Comparison of ENCODE assay signal across 20 cellular contexts in genomic region chr1:166971252-166971651, GRCh38. TPM values are rescaled to one million over a fixed set of nuclear protein-coding genes. Genes with fewer than 3 reads are reported as not detected.
A peak's percentile ranks its signal among the peaks of the same experiment; 100 is the strongest.
DNase-seq lines count a peak whose midpoint lies in the region; ATAC-seq, FAIRE-seq and TF ChIP-seq lines count a peak whose summit lies in the region.
"Had no signal": no experiment of that assay in that cellular context is flagged by ENCODE, and none has a peak within 500 bp of the region (broad histone marks: within the 10 kb centered on the region; RNA-seq: fewer than 3 reads in every experiment).

No MANE protein-coding gene starts in this region.

- no peak overlapping the region for H2AFZ ChIP-seq in DND-41 (ENCODE audit: low read depth, low read length)
- H2AFZ ChIP-seq in GM12878 (ENCODE audit: control insufficient read depth, low read depth, low read length), result no peak overlapping the region
- H2AFZ ChIP-seq: PC-9 had no signal

- no peak for FAIRE-seq in GM12878 (lab: Jason Lieb, UNC)

- H3K79me2 ChIP-seq in DND-41 (ENCODE audit: insufficient read depth, low read length), result peaks cover 27% of the 10 kb centered on the region
- peaks cover 27% of the 10 kb centered on the region for H3K79me2 ChIP-seq in DOHH2 (ENCODE audit: control insufficient read depth, low read length)
- 0 out of 2 replicates have a peak, but pooled peaks cover 3% of the 10 kb centered on the region for H3K79me2 ChIP-seq in GM12878 (ENCODE audit: control insufficient read depth, insufficient read depth, low read length)

- TF ChIP-seq EP300 in GM12878 (IDR thresholded peaks at IDR 0.05; ENCODE audit: borderline replicate concordance in 1 of 2, control insufficient read depth in 1 of 2, low read depth in 2 of 2, low read length in 2 of 2), result no peak

- SMC1A ChIA-PET in GM12878 (lab: Charles Lee; ENCODE audit: uncharacterized antibody, unreplicated experiment), result no interaction called here

- H3K4me3 ChIP-seq in DND-41 (ENCODE audit: low read depth in 1 of 2, low read length in 2 of 2) (no peak overlapping the region), DOHH2 (ENCODE audit: low read length) (peak overlapping the region; percentile 56), GM12878 (no peak overlapping the region)
- H3K4me3 ChIP-seq: PC-9 had no signal

- no peak overlapping the region for H3K27ac Mint-ChIP-seq in activated T-cell treated with anti-CD3 and anti-CD28 coated beads, Interleukin-2, amount 50 U/mL, for 72 hours

- H3K4me1 Mint-ChIP-seq in activated T-cell treated with anti-CD3 and anti-CD28 coated beads, Interleukin-2, amount 50 U/mL, for 72 hours (ENCODE audit: low read depth), result peaks cover 67% of the 10 kb centered on the region
- peaks cover 34% of the 10 kb centered on the region for H3K4me1 Mint-ChIP-seq in activated T-cell treated with anti-CD3 and anti-CD28 coated beads, Interleukin-2, amount 50 U/mL, for 4 hours (ENCODE audit: low read depth)

- no peaks in the 10 kb centered on the region for H3K9me3 ChIP-seq in DND-41 (ENCODE audit: insufficient read depth, low read length, severe bottlenecking)
- H3K9me3 ChIP-seq in DOHH2 (ENCODE audit: control insufficient read depth, insufficient read depth, low read length), result no peaks in the 10 kb centered on the region
- H3K9me3 ChIP-seq in GM12878 (replicated peaks; ENCODE audit: control insufficient read depth, insufficient read depth, low read length), result no peaks in the 10 kb centered on the region

- H3K36me3 Mint-ChIP-seq in activated T-cell treated with anti-CD3 and anti-CD28 coated beads, Interleukin-2, amount 50 U/mL, for 72 hours (ENCODE audit: insufficient read depth in 2 of 2), result no peaks in the 10 kb centered on the region
- H3K36me3 Mint-ChIP-seq in activated T-cell treated with anti-CD3 and anti-CD28 coated beads, Interleukin-2, amount 50 U/mL, for 4 hours (ENCODE audit: insufficient read depth), result no peaks in the 10 kb centered on the region

- in situ Hi-C loops in GM12878 (cut with MboI), result no loop called here

- TF ChIP-seq RAD21 in GM12878 (IDR thresholded peaks at IDR 0.05; ENCODE audit: insufficient read depth, low read depth, low read length), result no peak

- H3K36me3 ChIP-seq in DND-41 (ENCODE audit: insufficient read depth, low read length), result no peaks in the 10 kb centered on the region
- no peaks in the 10 kb centered on the region for H3K36me3 ChIP-seq in DOHH2 (ENCODE audit: control insufficient read depth, low read length)
- no peaks in the 10 kb centered on the region for H3K36me3 ChIP-seq in GM12878 (ENCODE audit: control insufficient read depth in 2 of 2, insufficient read depth in 2 of 2, low read length in 1 of 2)

- intact Hi-C loops in GM12878 (cut with micrococcal nuclease; ENCODE audit: unreplicated experiment), result no loop called here

- H3K9me2 ChIP-seq in DOHH2 (replicated peaks; ENCODE audit: control insufficient read depth, low read length), result no peaks in the 10 kb centered on the region

- CTCF ChIA-PET in GM12878 (lab: Yijun Ruan, JAX), result interaction anchor here (0.6 to 1.2 kb wide), 2 partner anchors 75 to 87 kb away, joined by 3 read pairs; no protein-coding TSS in a partner anchor

- peaks cover 72% of the 10 kb centered on the region for H3K4me1 ChIP-seq in DND-41 (ENCODE audit: insufficient read depth, low read length)
- peaks cover 60% of the 10 kb centered on the region for H3K4me1 ChIP-seq in DOHH2 (ENCODE audit: control insufficient read depth, low read length)
- peaks cover 26% of the 10 kb centered on the region for H3K4me1 ChIP-seq in GM12878 (ENCODE audit: control insufficient read depth, insufficient read depth, low read length)

- no peak overlapping the region for H3K27ac ChIP-seq in DND-41 (ENCODE audit: low read length)
- H3K27ac ChIP-seq in DOHH2 (ENCODE audit: low read depth, low read length), result 0 out of 2 replicates have a peak overlapping the region, but pooled peaks have one; percentile 13
- H3K27ac ChIP-seq in GM12878 (ENCODE audit: control insufficient read depth, insufficient read depth), result no peak overlapping the region
- H3K27ac ChIP-seq: HL-60, KMS-11, PC-9, RWPE1 had no signal

- 76% methylated on average over 3 of the region's 3 CpGs for WGBS in GM12878 (ENCODE audit: insufficient coverage, insufficient replicate concordance, low lambda C conversion rate, missing lambda C conversion rate)

- H3K4me2 ChIP-seq in DND-41 (ENCODE audit: insufficient read depth, low read length) (no peak overlapping the region), DOHH2 (ENCODE audit: low read length) (peak overlapping the region; percentile 69), GM12878 (ENCODE audit: control insufficient read depth, insufficient read depth) (peak overlapping the region; percentile 28; the same call in 1 of the 2 replicates)
- H3K4me2 ChIP-seq: KMS-11, PC-9 had no signal

- POLR2A ChIA-PET in GM12878 (lab: Charles Lee), result no interaction called here

- BruUV-seq in GM12878 (replicated peaks; lab: Mats Ljungman, UMichigan), result no TSS peak

- TF ChIP-seq CTCF in DND-41 (IDR thresholded peaks at IDR 0.05; ENCODE audit: borderline replicate concordance, extremely low read depth, low read length, poor library complexity, severe bottlenecking) (no peak), DOHH2 (IDR thresholded peaks at IDR 0.05; ENCODE audit: low read depth, low read length, poor library complexity, severe bottlenecking) (no peak), GM12878 (IDR thresholded peaks at IDR 0.05 in 2 of 3, conservative IDR thresholded peaks at IDR 0.05 in 1 of 3; ENCODE audit: control insufficient read depth in 2 of 3, extremely low read depth in 1 of 3, insufficient read depth in 1 of 3, low read depth in 3 of 3, low read length in 3 of 3) (no peak)

- no peaks in the 10 kb centered on the region for H3K9me3 Mint-ChIP-seq in activated T-cell treated with anti-CD3 and anti-CD28 coated beads, Interleukin-2, amount 50 U/mL, for 72 hours
- H3K9me3 Mint-ChIP-seq in activated T-cell treated with anti-CD3 and anti-CD28 coated beads, Interleukin-2, amount 50 U/mL, for 4 hours, result no peaks in the 10 kb centered on the region
- H3K9me3 Mint-ChIP-seq: CD8-positive, alpha-beta memory T cell had no signal

- DNase-seq in activated T-cell treated with anti-CD3 and anti-CD28 coated beads, Interleukin-2, amount 50 U/mL, for 72 hours, result no peak
- no peak for DNase-seq in activated T-cell treated with anti-CD3 and anti-CD28 coated beads, Interleukin-2, amount 50 U/mL, for 4 hours
- DNase-seq in DND-41 (peak; percentile 19), GM12878 (ENCODE audit: low read depth, low spot score) (no peak), NCI-H345 (lab: John Stamatoyannopoulos, UW) (no peak)
- DNase-seq: ACHN; C1 segment of cervical spinal cord; CD8-positive, alpha-beta memory T cell; DMS53; H7; NCI-H1417 treated with DMSO at 0.1 percent for 48 hours; NCI-H187 treated with DMSO at 0.1 percent for 48 hours; PC-9; SIG-M5 had no signal

- H3K27me3 ChIP-seq in DND-41 (ENCODE audit: insufficient read depth, low read length, poor library complexity) (no peaks in the 10 kb centered on the region), DOHH2 (ENCODE audit: control insufficient read depth, low read length) (no peaks in the 10 kb centered on the region; the same call in 1 of the 2 replicates), GM12878 (replicated peaks in 1 of 2; ENCODE audit: control insufficient read depth in 2 of 2, insufficient read depth in 2 of 2, low read length in 1 of 2) (peaks cover 0 to 7% of the 10 kb centered on the region in 2 experiments)

- RAD21 ChIA-PET in GM12878 (lab: Charles Lee; ENCODE audit: unreplicated experiment), result no interaction called here

- H3K4me3 Mint-ChIP-seq in activated T-cell treated with anti-CD3 and anti-CD28 coated beads, Interleukin-2, amount 50 U/mL, for 72 hours, result no peak overlapping the region
- H3K4me3 Mint-ChIP-seq in activated T-cell treated with anti-CD3 and anti-CD28 coated beads, Interleukin-2, amount 50 U/mL, for 4 hours, result no peak overlapping the region
- H3K4me3 Mint-ChIP-seq: CD8-positive, alpha-beta memory T cell had no signal

- ATAC-seq in activated T-cell treated with anti-CD3 and anti-CD28 coated beads, Interleukin-2, amount 50 U/mL, for 72 hours (replicated peaks in 1 of 2), result peak; percentile 26 to 39
- no peak for ATAC-seq in activated T-cell treated with anti-CD3 and anti-CD28 coated beads, Interleukin-2, amount 50 U/mL, for 4 hours
- ATAC-seq in DND-41 (ENCODE audit: insufficient read depth, low read depth), result no peak
- ATAC-seq in GM12878, result no peak
- ATAC-seq in SK-N-SH treated with all-trans-retinoic acid at 6 μM for 48 hours, result no peak

- no peak for TF ChIP-seq POLR2A in GM12878 (IDR thresholded peaks at IDR 0.05; ENCODE audit: low read depth, low read length)

- H3F3A ChIP-seq in DOHH2 (ENCODE audit: control insufficient read depth, insufficient read depth), result peaks cover 2% of the 10 kb centered on the region; the same call in 1 of the 2 replicates

- H3K9ac ChIP-seq in DND-41 (ENCODE audit: low read depth, low read length) (no peak overlapping the region), GM12878 (ENCODE audit: control insufficient read depth, insufficient read depth, low read length) (no peak overlapping the region)
- H3K9ac ChIP-seq: KMS-11 had no signal

- H3K27me3 Mint-ChIP-seq in activated T-cell treated with anti-CD3 and anti-CD28 coated beads, Interleukin-2, amount 50 U/mL, for 72 hours (ENCODE audit: low read depth), result peaks cover 34% of the 10 kb centered on the region
- H3K27me3 Mint-ChIP-seq in activated T-cell treated with anti-CD3 and anti-CD28 coated beads, Interleukin-2, amount 50 U/mL, for 4 hours (ENCODE audit: low read depth), result peaks cover 35% of the 10 kb centered on the region

- no peaks in the 10 kb centered on the region for H4K20me1 ChIP-seq in DND-41 (ENCODE audit: insufficient read depth, low read length)
- H4K20me1 ChIP-seq in DOHH2 (ENCODE audit: control insufficient read depth, insufficient read depth, low read depth, low read length), result no peaks in the 10 kb centered on the region
- H4K20me1 ChIP-seq in GM12878 (ENCODE audit: control insufficient read depth, insufficient read depth), result no peaks in the 10 kb centered on the region

RNA-seq across cellular contexts. Expression of gene ILDR2, which starts 4.1 kb away (rescaled TPM):
- 10 to 100 TPM; 15.8 to 18.5 TPM for total RNA-seq in activated T-cell treated with anti-CD3 and anti-CD28 coated beads, Interleukin-2, amount 50 U/mL, for 72 hours
- 1 to 10 TPM; 3.8 to 6.2 (median 4.8) TPM for total RNA-seq in activated T-cell treated with anti-CD3 and anti-CD28 coated beads, Interleukin-2, amount 50 U/mL, for 4 hours
- total RNA-seq in GM12878 (2013; cell fraction: nucleolus; rRNA removed), result 0.25 TPM in 1 of 2 replicates, not detected in the other
- 4.8 and 4.9 TPM in 2 replicates for total RNA-seq in GM12878 (2014; rRNA removed)
- 3.2 and 4.2 TPM in 2 replicates for total RNA-seq in GM12878 (2014; rRNA removed; fragmentation: Illumina TruSeq; extraction: Trizol)
- 5.3 and 5.4 TPM in 2 replicates for total RNA-seq in GM12878 (2021)
- polyA plus RNA-seq in GM12878 (2011; ENCODE audit: low read depth), result 2.0 TPM
- polyA plus RNA-seq in GM12878 (2011; rRNA removed), result 0.03 and 0.05 TPM in 2 replicates
- 0.04 and 0.08 TPM in 2 replicates for polyA plus RNA-seq in GM12878 (2011; cell fraction: cytosol; rRNA removed)
- polyA plus RNA-seq in GM12878 (2011; cell fraction: nucleus; rRNA removed), result 0.09 and 0.15 TPM in 2 replicates
- polyA plus RNA-seq in GM12878 (2012), result 1.9 and 2.3 TPM in 2 replicates
- polyA plus RNA-seq in GM12878 (2014; fragmentation: Illumina TruSeq; extraction: Trizol), result 4.3 and 4.7 TPM in 2 replicates
- polyA plus RNA-seq in GM12878 (2014; fragmentation: Nextera tagmentation; extraction: Ambion mirVana), result under 1 TPM; 0.27 to 0.56 TPM
- 1.9 and 2.7 TPM in 2 replicates for polyA plus RNA-seq in GM12878 (2014; rRNA removed)
- polyA plus RNA-seq in GM12878 (2016; fragmentation: Nextera tagmentation; extraction: Ambion mirVana), result 1 to 10 TPM in 1 of 2 experiments, under 1 TPM in 1; 0.74 to 1.0 TPM
- under 0.01 and 0.15 TPM in 2 replicates for polyA minus RNA-seq in GM12878 (2011; rRNA and poly(A)+ RNA removed)
- polyA minus RNA-seq in GM12878 (2011; cell fraction: cytosol; rRNA and poly(A)+ RNA removed), result not detected in 2 replicates
- polyA minus RNA-seq in GM12878 (2011; cell fraction: nucleus; rRNA and poly(A)+ RNA removed), result under 0.01 and 0.24 TPM in 2 replicates
- total RNA-seq: PC-9 had no signal
- polyA plus RNA-seq: CD8-positive, alpha-beta memory T cell had no signal

RNA-seq across cellular contexts. Expression of gene MAEL, which starts 17.8 kb away (rescaled TPM):
- under 1 TPM in 1 of 2 donors, not detected in 1; 0.60 TPM for total RNA-seq in activated T-cell treated with anti-CD3 and anti-CD28 coated beads, Interleukin-2, amount 50 U/mL, for 72 hours
- under 1 TPM in 1 of 3 donors, not detected in 2; 0.18 TPM for total RNA-seq in activated T-cell treated with anti-CD3 and anti-CD28 coated beads, Interleukin-2, amount 50 U/mL, for 4 hours
- not detected in 2 replicates for total RNA-seq in GM12878 (2013; cell fraction: nucleolus; rRNA removed)
- 0.11 and 0.16 TPM in 2 replicates for total RNA-seq in GM12878 (2014; rRNA removed)
- total RNA-seq in GM12878 (2014; rRNA removed; fragmentation: Illumina TruSeq; extraction: Trizol), result 0.14 and 0.40 TPM in 2 replicates
- 0.10 and 0.27 TPM in 2 replicates for total RNA-seq in GM12878 (2021)
- polyA plus RNA-seq in GM12878 (2011; ENCODE audit: low read depth), result 0.55 TPM
- not detected in 2 replicates for polyA plus RNA-seq in GM12878 (2011; rRNA removed)
- polyA plus RNA-seq in GM12878 (2011; cell fraction: cytosol; rRNA removed), result not detected in 2 replicates
- not detected in 2 replicates for polyA plus RNA-seq in GM12878 (2011; cell fraction: nucleus; rRNA removed)
- 0.70 and 1.0 TPM in 2 replicates for polyA plus RNA-seq in GM12878 (2012)
- polyA plus RNA-seq in GM12878 (2014; fragmentation: Illumina TruSeq; extraction: Trizol), result 0.34 and 0.44 TPM in 2 replicates
- under 1 TPM; 0.11 to 0.43 TPM for polyA plus RNA-seq in GM12878 (2014; fragmentation: Nextera tagmentation; extraction: Ambion mirVana)
- polyA plus RNA-seq in GM12878 (2014; rRNA removed), result 0.10 and 0.17 TPM in 2 replicates
- under 1 TPM in 1 of 2 experiments, not detected in 1; 0.31 TPM for polyA plus RNA-seq in GM12878 (2016; fragmentation: Nextera tagmentation; extraction: Ambion mirVana)
- not detected in 2 replicates for polyA minus RNA-seq in GM12878 (2011; rRNA and poly(A)+ RNA removed)
- not detected in 2 replicates for polyA minus RNA-seq in GM12878 (2011; cell fraction: cytosol; rRNA and poly(A)+ RNA removed)
- not detected in 2 replicates for polyA minus RNA-seq in GM12878 (2011; cell fraction: nucleus; rRNA and poly(A)+ RNA removed)
- total RNA-seq: CD8-positive, alpha-beta memory T cell; H7; MCF 10A; PC-9 had no signal
- polyA plus RNA-seq: CD8-positive, alpha-beta memory T cell had no signal

Comparison
In these comparisons a context has a peak if more than half of its experiments do, and no peak if none do; other contexts are left out.
1. ATAC-seq: peak in activated T-cell treated with anti-CD3 and anti-CD28 coated beads, Interleukin-2, amount 50 U/mL, for 72 hours (2 of 2); none in activated T-cell treated with anti-CD3 and anti-CD28 coated beads, Interleukin-2, amount 50 U/mL, for 4 hours (0 of 2), DND-41 (single experiment), GM12878 (single experiment) and SK-N-SH treated with all-trans-retinoic acid at 6 μM for 48 hours (single experiment).